8 cellular contexts compared by ENCODE assay signal in the genomic region with DNA sequence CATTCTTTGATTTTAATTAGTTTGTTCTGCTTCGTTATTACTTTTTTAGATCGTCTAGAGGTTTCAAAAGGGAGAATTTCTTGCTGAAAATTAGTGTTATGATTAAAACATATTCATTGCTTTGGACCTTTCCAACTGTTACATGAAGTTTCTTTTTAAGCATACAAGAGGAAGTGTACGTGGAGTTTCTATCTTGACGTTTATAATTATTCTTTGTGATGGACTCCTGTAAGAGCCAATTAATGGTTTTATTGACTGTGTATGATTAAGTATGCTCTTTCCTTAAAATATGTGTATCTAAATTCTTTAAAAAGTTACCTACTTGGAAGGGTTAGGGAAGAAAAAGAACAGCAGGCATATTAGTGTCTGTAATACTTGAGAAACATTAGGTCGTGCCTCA. TPM values are rescaled to one million over a fixed set of nuclear protein-coding genes. Genes with fewer than 3 reads are reported as not detected.
DNase-seq lines count a peak whose midpoint lies in the region; ATAC-seq, FAIRE-seq and TF ChIP-seq lines count a peak whose summit lies in the region.

No MANE protein-coding gene starts in this region.

- no peak for ATAC-seq in HG03571 (IDR thresholded peaks at IDR 0.05; ENCODE audit: unreplicated experiment)

- H2AFZ ChIP-seq in keratinocyte (ENCODE audit: control insufficient read depth, low read length) (no peak overlapping the region), smooth muscle cell (ENCODE audit: low read depth) (no peak overlapping the region)

- H3K36me3 ChIP-seq in HAP-1 (replicated peaks) = no peaks in the 10 kb centered on the region
- no peaks in the 10 kb centered on the region for H3K36me3 ChIP-seq in keratinocyte (ENCODE audit: control insufficient read depth in 2 of 2, extremely low read depth in 1 of 2, insufficient read depth in 2 of 2, low read length in 2 of 2)
- no peaks in the 10 kb centered on the region for H3K36me3 ChIP-seq in smooth muscle cell (ENCODE audit: low read depth)

- in situ Hi-C loops in HAP-1 (cut with MboI; ENCODE audit: low sequenced_read_pairs) = no loop called here

- H3K9ac ChIP-seq in keratinocyte (ENCODE audit: control insufficient read depth, extremely low read depth, insufficient read depth, low read length) = peak overlapping the region; percentile 78
- no peak overlapping the region for H3K9ac ChIP-seq in smooth muscle cell (ENCODE audit: low read depth)

- H3K4me3 ChIP-seq in HAP-1 (peak overlapping the region; percentile 18; the same call in 1 of the 2 replicates), keratinocyte (ENCODE audit: control insufficient read depth in 2 of 3, extremely low read depth in 1 of 3, insufficient read depth in 2 of 3, low read depth in 1 of 3, low read length in 3 of 3) (no peak overlapping the region), smooth muscle cell (peak overlapping the region; percentile 52)

- H3K9me1 ChIP-seq in keratinocyte (ENCODE audit: control insufficient read depth, extremely low read depth, insufficient read depth, low read length) = no peaks in the 10 kb centered on the region

- H4K20me1 ChIP-seq in keratinocyte (ENCODE audit: control insufficient read depth, extremely low read depth, insufficient read depth, low read length) (peaks cover 13% of the 10 kb centered on the region), smooth muscle cell (ENCODE audit: low read depth) (peaks cover 48% of the 10 kb centered on the region)

- no peak for FAIRE-seq in keratinocyte (lab: Jason Lieb, UNC)
- no peak for FAIRE-seq in HTR-8/SVneo (lab: Jason Lieb, UNC)

- peaks cover 15% of the 10 kb centered on the region for H3F3A ChIP-seq in smooth muscle cell (ENCODE audit: low read depth)

- dilution Hi-C loops in keratinocyte (cut with MboI; ENCODE audit: extremely low pct_ligation_motif_present, low sequenced_read_pairs) = no loop called here

- H3K27ac ChIP-seq in VCaP (peak overlapping the region; percentile 95), keratinocyte (ENCODE audit: control insufficient read depth, insufficient read depth, low read length) (peak overlapping the region; percentile 94), smooth muscle cell (ENCODE audit: low read depth) (peak overlapping the region; percentile 56)

- H3K4me2 ChIP-seq in keratinocyte (ENCODE audit: control insufficient read depth, extremely low read depth, insufficient read depth, low read depth, low read length) (peak overlapping the region; percentile 94), smooth muscle cell (peak overlapping the region; percentile 83)

- no peak for DNase-seq in HAP-1 (ENCODE audit: low spot score in 2 of 2)
- no peak for DNase-seq in keratinocyte (ENCODE audit: low read depth, low spot score)
- no peak for DNase-seq in smooth muscle cell (lab: John Stamatoyannopoulos, UW; ENCODE audit: unreplicated experiment)
- no peak for DNase-seq in HTR-8/SVneo (ENCODE audit: insufficient read length, low spot score)
- no peak for DNase-seq in NAMALWA (ENCODE audit: low spot score)
- no peak for DNase-seq in medulla oblongata (ENCODE audit: extremely low spot score)

- peaks cover 27% of the 10 kb centered on the region for H3K4me1 ChIP-seq in HAP-1
- H3K4me1 ChIP-seq in keratinocyte (ENCODE audit: control insufficient read depth, extremely low read depth, insufficient read depth, low read length) = peaks cover 35% of the 10 kb centered on the region
- peaks cover 20% of the 10 kb centered on the region for H3K4me1 ChIP-seq in smooth muscle cell (ENCODE audit: low read depth)

- H3K9me3 ChIP-seq in HAP-1 = no peaks in the 10 kb centered on the region
- no peaks in the 10 kb centered on the region for H3K9me3 ChIP-seq in keratinocyte (ENCODE audit: control insufficient read depth, low read depth, low read length)
- no peaks in the 10 kb centered on the region for H3K9me3 ChIP-seq in smooth muscle cell (replicated peaks; ENCODE audit: low read depth)

- peaks cover 99% of the 10 kb centered on the region for H3K79me2 ChIP-seq in keratinocyte (ENCODE audit: control insufficient read depth, insufficient read depth, low read length)
- peaks cover 93% of the 10 kb centered on the region for H3K79me2 ChIP-seq in smooth muscle cell (ENCODE audit: low read depth)

- TF ChIP-seq CTCF in VCaP (conservative IDR thresholded peaks at IDR 0.05) (no peak), keratinocyte (optimal IDR thresholded peaks at IDR 0.05 in 1 of 3, IDR thresholded peaks at IDR 0.05 in 1 of 3, conservative IDR thresholded peaks at IDR 0.05 in 1 of 3; ENCODE audit: extremely low read depth in 1 of 3, insufficient read depth in 2 of 3, low read length in 3 of 3) (no peak), smooth muscle cell (IDR thresholded peaks at IDR 0.05; ENCODE audit: borderline replicate concordance, insufficient read depth, poor library complexity, severe bottlenecking) (no peak)

- H3K27me3 ChIP-seq in HAP-1 (ENCODE audit: low read depth) (no peaks in the 10 kb centered on the region), keratinocyte (ENCODE audit: control insufficient read depth, extremely low read depth, insufficient read depth, low read length) (no peaks in the 10 kb centered on the region), smooth muscle cell (ENCODE audit: low read depth) (no peaks in the 10 kb centered on the region)

- 94% methylated on average over 5 of the region's 5 CpGs for WGBS in smooth muscle cell (ENCODE audit: low lambda C conversion rate)

RNA-seq across cellular contexts. Expression of gene SPEN, which starts 37.8 kb away (rescaled TPM):
- polyA plus RNA-seq in keratinocyte (4.9 to 9.1 TPM (median 8.9 TPM) in 3 replicates), smooth muscle cell (10.6 and 20.0 TPM in 2 replicates)
- polyA plus RNA-seq in keratinocyte (2011; ENCODE audit: low read depth) = 22.5 TPM
- 6.3 and 6.9 TPM in 2 replicates for polyA plus RNA-seq in keratinocyte (2011; cell fraction: cytosol; rRNA removed)
- 46.7 and 46.9 TPM in 2 replicates for polyA plus RNA-seq in keratinocyte (2011; cell fraction: nucleus; rRNA removed)
- polyA plus RNA-seq in keratinocyte (2012; ENCODE audit: low replicate concordance) = 25.0 and 35.6 TPM in 2 replicates
- 18.8 to 84.5 TPM (median 42.0 TPM) in 3 replicates for polyA minus RNA-seq in keratinocyte
- 6.7 TPM for polyA minus RNA-seq in keratinocyte (2011; cell fraction: cytosol; rRNA and poly(A)+ RNA removed)
- 30.5 and 60.2 TPM in 2 replicates for polyA minus RNA-seq in keratinocyte (2011; cell fraction: nucleus; rRNA and poly(A)+ RNA removed)
- total RNA-seq in smooth muscle cell = 24.9 and 28.7 TPM in 2 replicates

Comparison
In these comparisons a context has a peak if more than half of its experiments do, and no peak if none do; other contexts are left out.
1. H3K4me3 ChIP-seq: peak in HAP-1 (single experiment) and smooth muscle cell (single experiment); none in keratinocyte (0 of 3).
2. Peak in every context shown above with its lines, with median percentiles within 50 percentile points of each other: H3K27ac ChIP-seq.